In genomic region chr3:14558029-14558428, GRCh38 we compare ENCODE assay signal across 31 cellular contexts. TPM values are rescaled to one million over a fixed set of nuclear protein-coding genes. Genes with fewer than 3 reads are reported as not detected.
"Had no signal": no experiment of that assay in that cellular context is flagged by ENCODE, and none has a peak within 500 bp of the region (broad histone marks: within the 10 kb centered on the region; RNA-seq: fewer than 3 reads in every experiment).

No MANE protein-coding gene starts in this region.

- H3K4me1 ChIP-seq: colonic mucosa, left lung, lower lobe of right lung had no signal

- ATAC-seq: effector memory CD8-positive, alpha-beta T cell; esophagus mucosa; gastrocnemius medialis; heart right ventricle; left cardiac atrium; left lung; left ventricle myocardium superior; lower lobe of right lung; mucosa of descending colon had no signal

- H3K9me3 ChIP-seq: colonic mucosa, esophagus squamous epithelium, gastrocnemius medialis, heart right ventricle, left lung, lower lobe of right lung, mucosa of descending colon had no signal

- H3K27ac Mint-ChIP-seq: dendritic cell treated with granulocyte-macrophage colony-stimulating factor and Interleukin-4, amounts not matched to agents 40 ng/mL and 50 ng/mL, for 4 days; effector memory CD8-positive, alpha-beta T cell; endodermal cell; mesothelial cell of epicardium; naive B cell had no signal

- H3K36me3 Mint-ChIP-seq: mesothelial cell of epicardium had no signal

- DNase-seq: colonic mucosa; cortex of kidney; effector CD8-positive, alpha-beta T cell; effector memory CD8-positive, alpha-beta T cell; endodermal cell; erythroblast; esophagus squamous epithelium; foreskin fibroblast; foreskin melanocyte; gastrocnemius medialis; glutamatergic neuron; head of caudate nucleus; heart right ventricle; hippocampal formation; left cardiac atrium; left lung; left ventricle myocardium superior; lower lobe of right lung; mesenchymal stem cell; mucosa of descending colon; naive B cell had no signal

- H3K36me3 ChIP-seq: colonic mucosa, esophagus squamous epithelium, gastrocnemius medialis, heart right ventricle, left lung, lower lobe of right lung had no signal

- FAIRE-seq: endometrium, islet of Langerhans, keratinocyte had no signal

- H3K4me3 ChIP-seq: colonic mucosa, esophagus squamous epithelium, gastrocnemius medialis, heart right ventricle, left lung, lower lobe of right lung, mucosa of descending colon had no signal

- H3K27me3 ChIP-seq: colonic mucosa, gastrocnemius medialis had no signal

- H3K4me3 Mint-ChIP-seq: dendritic cell treated with granulocyte-macrophage colony-stimulating factor and Interleukin-4, amounts not matched to agents 40 ng/mL and 50 ng/mL, for 4 days; effector memory CD8-positive, alpha-beta T cell; endodermal cell; mesothelial cell of epicardium; naive B cell had no signal

- H3K27ac ChIP-seq: colonic mucosa, epithelial cell of prostate, esophagus squamous epithelium, gastrocnemius medialis, heart right ventricle, left lung, lower lobe of right lung had no signal

- H3K4me1 Mint-ChIP-seq: endodermal cell had no signal

- H3K9me3 Mint-ChIP-seq: dendritic cell treated with granulocyte-macrophage colony-stimulating factor and Interleukin-4, amounts not matched to agents 40 ng/mL and 50 ng/mL, for 4 days; effector memory CD8-positive, alpha-beta T cell; endodermal cell; mesothelial cell of epicardium had no signal

RNA-seq across cellular contexts. Expression of gene GRIP2, which starts 17.9 kb away (rescaled TPM):
- total RNA-seq: dermis microvascular lymphatic vessel endothelial cell, kidney epithelial cell, lung microvascular endothelial cell had no signal
